ENCODE assay signal across 8 cellular contexts in genomic region chrX:104270916-104271512, GRCh38. TPM values are rescaled to one million over a fixed set of nuclear protein-coding genes. Genes with fewer than 3 reads are reported as not detected.
DNase-seq lines count a peak whose midpoint lies in the region; TF ChIP-seq lines count a peak whose summit lies in the region.

No MANE protein-coding gene starts in this region.

- H3K4me2 ChIP-seq in neural cell (ENCODE audit: low read length) = no peak overlapping the region

- no peaks in the 10 kb centered on the region for H4K20me1 ChIP-seq in neural cell (ENCODE audit: insufficient read depth)

- TF ChIP-seq RAD21 in neural cell (conservative IDR thresholded peaks at IDR 0.05) = peak; percentile 66

- WGBS in esophagus squamous epithelium, 2 donors = 2 to 7% methylated on average over 7 of the region's 7 CpGs

- no peak overlapping the region for H3K9ac ChIP-seq in neural cell (ENCODE audit: low read length)

- no peaks in the 10 kb centered on the region for H3K9me2 ChIP-seq in neural cell (ENCODE audit: insufficient read depth, low read length)

- H3K36me3 ChIP-seq in WERI-Rb-1 (no peaks in the 10 kb centered on the region), esophagus squamous epithelium (no peaks in the 10 kb centered on the region), neural cell (ENCODE audit: insufficient read depth, low read length) (no peaks in the 10 kb centered on the region)

- TF ChIP-seq POLR2A in esophagus squamous epithelium (IDR thresholded peaks at IDR 0.05) = no peak

- H3K79me2 ChIP-seq in neural cell (replicated peaks; ENCODE audit: insufficient read depth, low read length) = no peaks in the 10 kb centered on the region

- no peaks in the 10 kb centered on the region for H3K4me1 ChIP-seq in esophagus squamous epithelium

- no peak overlapping the region for H2AFZ ChIP-seq in neural cell (ENCODE audit: low read depth, low read length)

- no peak overlapping the region for H3K4me3 ChIP-seq in WERI-Rb-1 (ENCODE audit: low read depth, low read length)
- H3K4me3 ChIP-seq in esophagus squamous epithelium = peak overlapping the region in 1 of 4 donors; percentile 10
- H3K4me3 ChIP-seq in neural cell (ENCODE audit: low read length) = no peak overlapping the region

- H3K9me3 ChIP-seq in WERI-Rb-1 (ENCODE audit: severe bottlenecking) (no peaks in the 10 kb centered on the region), esophagus squamous epithelium (no peaks in the 10 kb centered on the region), neural cell (ENCODE audit: low read length) (no peaks in the 10 kb centered on the region)

- TF ChIP-seq CTCF in WERI-Rb-1 (IDR thresholded peaks at IDR 0.05; ENCODE audit: low read depth, low read length) (peak; percentile 64), esophagus squamous epithelium (IDR thresholded peaks at IDR 0.05) (peak in 5 of 6 experiments; percentile 16 to 53 (median 35)), neural cell (IDR thresholded peaks at IDR 0.05; ENCODE audit: poor library complexity, severe bottlenecking) (peak; percentile 67)

- intact Hi-C loops in esophagus squamous epithelium (cut with DNase I) = no loop called here

- DNase-seq in SKM-1 treated with dmso at 0.1 percent for 144 hours (lab: John Stamatoyannopoulos, UW; ENCODE audit: unreplicated experiment) (peak; percentile 31), SKM-1 (lab: John Stamatoyannopoulos, UW; ENCODE audit: unreplicated experiment) (no peak), LHCN-M2 (ENCODE audit: low read depth) (peak; percentile 54), WERI-Rb-1 (peak; percentile 36), esophagus squamous epithelium (lab: John Stamatoyannopoulos, UW) (no peak), mesenteric fat pad (ENCODE audit: low spot score) (no peak)
- no peak for DNase-seq in effector CD4-positive, alpha-beta T cell

- TF ChIP-seq EP300 in neural cell (conservative IDR thresholded peaks at IDR 0.05; ENCODE audit: poor library complexity, severe bottlenecking) = no peak

- H3K27me3 ChIP-seq in WERI-Rb-1 (ENCODE audit: insufficient read depth, low read depth, severe bottlenecking) (peaks cover 54% of the 10 kb centered on the region), esophagus squamous epithelium (peaks cover 0 to 6% (median 0%) of the 10 kb centered on the region in 4 donors), neural cell (ENCODE audit: insufficient read depth, low read depth, low read length) (no peaks in the 10 kb centered on the region)

- H3K27ac ChIP-seq in WERI-Rb-1 (no peak overlapping the region), esophagus squamous epithelium (no peak overlapping the region), neural cell (ENCODE audit: low read length) (no peak overlapping the region)

- H3F3A ChIP-seq in neural cell (ENCODE audit: insufficient read depth, low read length, poor library complexity, severe bottlenecking) = no peaks in the 10 kb centered on the region

TF ChIP-seq in neural cell, 6 proteins besides CTCF, POLR2A, EP300 and RAD21:
- peak; percentile 58 for TF ChIP-seq SMC3 (conservative IDR thresholded peaks at IDR 0.05; ENCODE audit: poor library complexity)
- no peak for TF ChIP-seq TAF1 (IDR thresholded peaks at IDR 0.05; ENCODE audit: low read depth)

RNA-seq across cellular contexts. Expression of gene ESX1, which starts 16.3 kb away (rescaled TPM):
- total RNA-seq in LHCN-M2 (2014; rRNA removed) (not detected in 2 replicates), esophagus squamous epithelium (not detected), mesenteric fat pad (not detected)
- polyA plus RNA-seq in LHCN-M2 (2012) = not detected
- not detected in 2 replicates for polyA plus RNA-seq in neural cell
- not detected in 2 replicates for polyA minus RNA-seq in neural cell

Comparison
In these comparisons a context has a peak if more than half of its experiments do, and no peak if none do; other contexts are left out.
1. DNase-seq: peak in SKM-1 treated with dmso at 0.1 percent for 144 hours (single experiment), LHCN-M2 (single experiment) and WERI-Rb-1 (single experiment); none in SKM-1 (single experiment), esophagus squamous epithelium (single experiment), mesenteric fat pad (single experiment) and effector CD4-positive, alpha-beta T cell (single experiment).
2. Peak in every context shown above with its lines, with median percentiles within 50 percentile points of each other: CTCF ChIP-seq.